Comparison of ENCODE assay signal across 1 cellular context in genomic region chr22:40588726-40589125, GRCh38.
TF ChIP-seq lines count a peak whose summit lies in the region.

No MANE protein-coding gene starts in this region.

TF ChIP-seq in H1, 55 proteins besides CTCF, POLR2A, EP300 and RAD21 (continued from another document):
- TF ChIP-seq EZH2 (IDR thresholded peaks at IDR 0.05; ENCODE audit: low read depth, low read length, severe bottlenecking), result no peak
- no peak for TF ChIP-seq E2F6 (IDR thresholded peaks at IDR 0.05)
- TF ChIP-seq POU5F1 (IDR thresholded peaks at IDR 0.05; ENCODE audit: low read depth, low read length), result no peak
- no peak for TF ChIP-seq RNF2 (IDR thresholded peaks at IDR 0.05; ENCODE audit: borderline replicate concordance, low read depth, low read length, missing control alignments, poor library complexity, severe bottlenecking)
